ENCODE assay signal across 1 cellular context in the genomic region with DNA sequence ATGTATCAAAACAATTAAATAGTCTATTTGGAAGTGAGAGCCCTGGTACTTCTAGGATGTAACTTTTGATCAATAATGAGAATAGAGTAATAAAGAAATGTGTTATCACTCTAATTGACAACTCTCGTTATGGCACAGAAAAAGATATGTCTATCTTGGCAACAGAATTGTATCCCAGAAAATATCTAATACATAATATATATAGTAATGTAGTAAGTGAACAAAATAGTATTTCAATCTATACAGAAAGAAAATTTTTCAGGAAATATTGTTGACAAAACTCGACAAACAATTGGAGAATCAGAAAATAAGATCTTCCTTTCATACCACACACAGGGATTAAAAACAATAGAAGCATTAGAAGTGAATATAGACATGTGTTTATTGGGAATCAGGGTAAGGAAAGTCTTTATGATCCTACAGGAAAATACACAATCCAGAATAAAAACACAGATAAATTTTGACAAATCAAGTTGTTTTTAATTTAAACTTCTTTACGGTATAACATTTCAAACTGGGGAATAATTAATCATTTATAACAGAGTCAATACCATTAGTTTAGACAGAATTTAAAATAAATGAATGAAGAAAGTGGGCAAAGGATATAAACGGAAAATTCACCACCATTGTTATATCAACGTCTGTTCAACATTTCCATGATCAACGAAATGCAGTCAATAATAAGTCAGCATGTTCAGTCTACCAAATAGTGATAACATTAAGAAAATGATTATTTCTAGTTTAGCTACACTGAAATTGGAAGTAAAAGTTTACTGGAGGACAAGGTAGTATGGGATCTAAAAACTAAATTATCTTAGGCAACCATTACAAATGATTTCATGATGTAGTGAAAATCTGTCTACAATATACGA.
TF ChIP-seq lines count a peak whose summit lies in the region.

No MANE protein-coding gene starts in this region.

TF ChIP-seq in K562, 482 proteins besides CTCF, POLR2A, EP300 and RAD21 (continued from another document and continues in another):
- TF ChIP-seq ATF1 (CRISPR knock-in tag; IDR thresholded peaks at IDR 0.05) (no peak), ATF1 (tag; IDR thresholded peaks at IDR 0.05) (no peak), RBM39 (optimal IDR thresholded peaks at IDR 0.05; ENCODE audit: low read depth, low read length) (no peak), ZNF436 (CRISPR knock-in tag; IDR thresholded peaks at IDR 0.05) (peak; percentile 86), RB1 (IDR thresholded peaks at IDR 0.05; ENCODE audit: low read depth) (no peak), ZNF311 (CRISPR knock-in tag; IDR thresholded peaks at IDR 0.05) (0 out of 2 replicates have a peak, but pooled peaks have one; percentile 17), HNRNPL (IDR thresholded peaks at IDR 0.05; ENCODE audit: low read depth, low read length) (peak; percentile 62; the same call in 1 of the 2 replicates), RHOXF2B (CRISPR knock-in tag; conservative IDR thresholded peaks at IDR 0.05) (peak; percentile 81; the same call in 1 of the 2 replicates), RFX5 (IDR thresholded peaks at IDR 0.05; ENCODE audit: low read depth, low read length) (peak; percentile 44; the same call in 1 of the 2 replicates), E2F3 (CRISPR knock-in tag; IDR thresholded peaks at IDR 0.05) (no peak), CHD4 (IDR thresholded peaks at IDR 0.05; ENCODE audit: insufficient read depth, insufficient replicate concordance, low read depth, low read length, poor library complexity, severe bottlenecking) (no peak), MYC (IDR thresholded peaks at IDR 0.05; ENCODE audit: low read depth, low read length) (no peak), MYC (CRISPR knock-in tag; IDR thresholded peaks at IDR 0.05; ENCODE audit: borderline replicate concordance, low read depth) (no peak), KDM2B (CRISPR knock-in tag; IDR thresholded peaks at IDR 0.05) (no peak), SMARCC2 (IDR thresholded peaks at IDR 0.05; ENCODE audit: low read depth) (no peak), KLF6 (CRISPR knock-in tag; IDR thresholded peaks at IDR 0.05; ENCODE audit: borderline replicate concordance) (no peak), RBM14 (IDR thresholded peaks at IDR 0.05; ENCODE audit: borderline replicate concordance, insufficient read depth, low read depth, low read length) (no peak), CBX5 (IDR thresholded peaks at IDR 0.05; ENCODE audit: borderline replicate concordance, low read depth) (no peak), ZSCAN32 (CRISPR knock-in tag; IDR thresholded peaks at IDR 0.05) (no peak), PYGO2 (tag; IDR thresholded peaks at IDR 0.05) (peak; percentile 7; the same call in 1 of the 2 replicates), PHF8 (IDR thresholded peaks at IDR 0.05; ENCODE audit: borderline replicate concordance, low read length) (no peak), ZNF584 (CRISPR knock-in tag; IDR thresholded peaks at IDR 0.05; ENCODE audit: low read depth) (0 out of 2 replicates have a peak, but pooled peaks have one; percentile 56), XRCC4 (IDR thresholded peaks at IDR 0.05; ENCODE audit: extremely low read depth, insufficient read depth, insufficient read length) (no peak), HDAC3 (IDR thresholded peaks at IDR 0.05; ENCODE audit: borderline replicate concordance, partially characterized antibody) (no peak), NFIC (IDR thresholded peaks at IDR 0.05) (no peak), DMBX1 (CRISPR knock-in tag; IDR thresholded peaks at IDR 0.05; ENCODE audit: borderline replicate concordance) (peak; percentile 81; the same call in 1 of the 2 replicates), RAD51 (IDR thresholded peaks at IDR 0.05; ENCODE audit: borderline replicate concordance, low read depth) (no peak), ZNF140 (CRISPR knock-in tag; IDR thresholded peaks at IDR 0.05) (peak; percentile 71; the same call in 1 of the 2 replicates), ESRRB (CRISPR knock-in tag; IDR thresholded peaks at IDR 0.05; ENCODE audit: borderline replicate concordance) (0 out of 2 replicates have a peak, but pooled peaks have one; percentile 69), NFE2 (IDR thresholded peaks at IDR 0.05; ENCODE audit: low read depth) (no peak), MCM2 (IDR thresholded peaks at IDR 0.05; ENCODE audit: low read depth) (no peak)
- TF ChIP-seq, protein P1, sequence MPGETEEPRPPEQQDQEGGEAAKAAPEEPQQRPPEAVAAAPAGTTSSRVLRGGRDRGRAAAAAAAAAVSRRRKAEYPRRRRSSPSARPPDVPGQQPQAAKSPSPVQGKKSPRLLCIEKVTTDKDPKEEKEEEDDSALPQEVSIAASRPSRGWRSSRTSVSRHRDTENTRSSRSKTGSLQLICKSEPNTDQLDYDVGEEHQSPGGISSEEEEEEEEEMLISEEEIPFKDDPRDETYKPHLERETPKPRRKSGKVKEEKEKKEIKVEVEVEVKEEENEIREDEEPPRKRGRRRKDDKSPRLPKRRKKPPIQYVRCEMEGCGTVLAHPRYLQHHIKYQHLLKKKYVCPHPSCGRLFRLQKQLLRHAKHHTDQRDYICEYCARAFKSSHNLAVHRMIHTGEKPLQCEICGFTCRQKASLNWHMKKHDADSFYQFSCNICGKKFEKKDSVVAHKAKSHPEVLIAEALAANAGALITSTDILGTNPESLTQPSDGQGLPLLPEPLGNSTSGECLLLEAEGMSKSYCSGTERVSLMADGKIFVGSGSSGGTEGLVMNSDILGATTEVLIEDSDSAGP (CRISPR knock-in tag; IDR thresholded peaks at IDR 0.05): no peak
- TF ChIP-seq, protein P2, sequence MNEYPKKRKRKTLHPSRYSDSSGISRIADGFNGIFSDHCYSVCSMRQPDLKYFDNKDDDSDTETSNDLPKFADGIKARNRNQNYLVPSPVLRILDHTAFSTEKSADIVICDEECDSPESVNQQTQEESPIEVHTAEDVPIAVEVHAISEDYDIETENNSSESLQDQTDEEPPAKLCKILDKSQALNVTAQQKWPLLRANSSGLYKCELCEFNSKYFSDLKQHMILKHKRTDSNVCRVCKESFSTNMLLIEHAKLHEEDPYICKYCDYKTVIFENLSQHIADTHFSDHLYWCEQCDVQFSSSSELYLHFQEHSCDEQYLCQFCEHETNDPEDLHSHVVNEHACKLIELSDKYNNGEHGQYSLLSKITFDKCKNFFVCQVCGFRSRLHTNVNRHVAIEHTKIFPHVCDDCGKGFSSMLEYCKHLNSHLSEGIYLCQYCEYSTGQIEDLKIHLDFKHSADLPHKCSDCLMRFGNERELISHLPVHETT (CRISPR knock-in tag; conservative IDR thresholded peaks at IDR 0.05 in 1 of 2, IDR thresholded peaks at IDR 0.05 in 1 of 2): 0 out of 4 replicates have a peak, but pooled peaks of 1 of the 2 experiments have one; percentile 24
- TF ChIP-seq, protein P3, sequence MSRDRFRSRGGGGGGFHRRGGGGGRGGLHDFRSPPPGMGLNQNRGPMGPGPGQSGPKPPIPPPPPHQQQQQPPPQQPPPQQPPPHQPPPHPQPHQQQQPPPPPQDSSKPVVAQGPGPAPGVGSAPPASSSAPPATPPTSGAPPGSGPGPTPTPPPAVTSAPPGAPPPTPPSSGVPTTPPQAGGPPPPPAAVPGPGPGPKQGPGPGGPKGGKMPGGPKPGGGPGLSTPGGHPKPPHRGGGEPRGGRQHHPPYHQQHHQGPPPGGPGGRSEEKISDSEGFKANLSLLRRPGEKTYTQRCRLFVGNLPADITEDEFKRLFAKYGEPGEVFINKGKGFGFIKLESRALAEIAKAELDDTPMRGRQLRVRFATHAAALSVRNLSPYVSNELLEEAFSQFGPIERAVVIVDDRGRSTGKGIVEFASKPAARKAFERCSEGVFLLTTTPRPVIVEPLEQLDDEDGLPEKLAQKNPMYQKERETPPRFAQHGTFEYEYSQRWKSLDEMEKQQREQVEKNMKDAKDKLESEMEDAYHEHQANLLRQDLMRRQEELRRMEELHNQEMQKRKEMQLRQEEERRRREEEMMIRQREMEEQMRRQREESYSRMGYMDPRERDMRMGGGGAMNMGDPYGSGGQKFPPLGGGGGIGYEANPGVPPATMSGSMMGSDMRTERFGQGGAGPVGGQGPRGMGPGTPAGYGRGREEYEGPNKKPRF (IDR thresholded peaks at IDR 0.05; ENCODE audit: low read depth, low read length): peak; percentile 66
- TF ChIP-seq, protein P4, sequence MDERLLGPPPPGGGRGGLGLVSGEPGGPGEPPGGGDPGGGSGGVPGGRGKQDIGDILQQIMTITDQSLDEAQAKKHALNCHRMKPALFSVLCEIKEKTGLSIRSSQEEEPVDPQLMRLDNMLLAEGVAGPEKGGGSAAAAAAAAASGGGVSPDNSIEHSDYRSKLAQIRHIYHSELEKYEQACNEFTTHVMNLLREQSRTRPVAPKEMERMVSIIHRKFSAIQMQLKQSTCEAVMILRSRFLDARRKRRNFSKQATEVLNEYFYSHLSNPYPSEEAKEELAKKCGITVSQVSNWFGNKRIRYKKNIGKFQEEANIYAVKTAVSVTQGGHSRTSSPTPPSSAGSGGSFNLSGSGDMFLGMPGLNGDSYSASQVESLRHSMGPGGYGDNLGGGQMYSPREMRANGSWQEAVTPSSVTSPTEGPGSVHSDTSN (CRISPR knock-in tag; IDR thresholded peaks at IDR 0.05; ENCODE audit: low read depth): no peak
- TF ChIP-seq, protein P4 (tag; conservative IDR thresholded peaks at IDR 0.05; ENCODE audit: low read depth): no peak
- TF ChIP-seq, protein P5, sequence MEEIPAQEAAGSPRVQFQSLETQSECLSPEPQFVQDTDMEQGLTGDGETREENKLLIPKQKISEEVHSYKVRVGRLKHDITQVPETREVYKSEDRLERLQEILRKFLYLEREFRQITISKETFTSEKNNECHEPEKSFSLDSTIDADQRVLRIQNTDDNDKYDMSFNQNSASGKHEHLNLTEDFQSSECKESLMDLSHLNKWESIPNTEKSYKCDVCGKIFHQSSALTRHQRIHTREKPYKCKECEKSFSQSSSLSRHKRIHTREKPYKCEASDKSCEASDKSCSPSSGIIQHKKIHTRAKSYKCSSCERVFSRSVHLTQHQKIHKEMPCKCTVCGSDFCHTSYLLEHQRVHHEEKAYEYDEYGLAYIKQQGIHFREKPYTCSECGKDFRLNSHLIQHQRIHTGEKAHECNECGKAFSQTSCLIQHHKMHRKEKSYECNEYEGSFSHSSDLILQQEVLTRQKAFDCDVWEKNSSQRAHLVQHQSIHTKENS (CRISPR knock-in tag; IDR thresholded peaks at IDR 0.05): peak; percentile 85
- TF ChIP-seq, protein P6, sequence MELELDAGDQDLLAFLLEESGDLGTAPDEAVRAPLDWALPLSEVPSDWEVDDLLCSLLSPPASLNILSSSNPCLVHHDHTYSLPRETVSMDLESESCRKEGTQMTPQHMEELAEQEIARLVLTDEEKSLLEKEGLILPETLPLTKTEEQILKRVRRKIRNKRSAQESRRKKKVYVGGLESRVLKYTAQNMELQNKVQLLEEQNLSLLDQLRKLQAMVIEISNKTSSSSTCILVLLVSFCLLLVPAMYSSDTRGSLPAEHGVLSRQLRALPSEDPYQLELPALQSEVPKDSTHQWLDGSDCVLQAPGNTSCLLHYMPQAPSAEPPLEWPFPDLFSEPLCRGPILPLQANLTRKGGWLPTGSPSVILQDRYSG (tag; conservative IDR thresholded peaks at IDR 0.05; ENCODE audit: low read depth): no peak
- TF ChIP-seq, protein P7, sequence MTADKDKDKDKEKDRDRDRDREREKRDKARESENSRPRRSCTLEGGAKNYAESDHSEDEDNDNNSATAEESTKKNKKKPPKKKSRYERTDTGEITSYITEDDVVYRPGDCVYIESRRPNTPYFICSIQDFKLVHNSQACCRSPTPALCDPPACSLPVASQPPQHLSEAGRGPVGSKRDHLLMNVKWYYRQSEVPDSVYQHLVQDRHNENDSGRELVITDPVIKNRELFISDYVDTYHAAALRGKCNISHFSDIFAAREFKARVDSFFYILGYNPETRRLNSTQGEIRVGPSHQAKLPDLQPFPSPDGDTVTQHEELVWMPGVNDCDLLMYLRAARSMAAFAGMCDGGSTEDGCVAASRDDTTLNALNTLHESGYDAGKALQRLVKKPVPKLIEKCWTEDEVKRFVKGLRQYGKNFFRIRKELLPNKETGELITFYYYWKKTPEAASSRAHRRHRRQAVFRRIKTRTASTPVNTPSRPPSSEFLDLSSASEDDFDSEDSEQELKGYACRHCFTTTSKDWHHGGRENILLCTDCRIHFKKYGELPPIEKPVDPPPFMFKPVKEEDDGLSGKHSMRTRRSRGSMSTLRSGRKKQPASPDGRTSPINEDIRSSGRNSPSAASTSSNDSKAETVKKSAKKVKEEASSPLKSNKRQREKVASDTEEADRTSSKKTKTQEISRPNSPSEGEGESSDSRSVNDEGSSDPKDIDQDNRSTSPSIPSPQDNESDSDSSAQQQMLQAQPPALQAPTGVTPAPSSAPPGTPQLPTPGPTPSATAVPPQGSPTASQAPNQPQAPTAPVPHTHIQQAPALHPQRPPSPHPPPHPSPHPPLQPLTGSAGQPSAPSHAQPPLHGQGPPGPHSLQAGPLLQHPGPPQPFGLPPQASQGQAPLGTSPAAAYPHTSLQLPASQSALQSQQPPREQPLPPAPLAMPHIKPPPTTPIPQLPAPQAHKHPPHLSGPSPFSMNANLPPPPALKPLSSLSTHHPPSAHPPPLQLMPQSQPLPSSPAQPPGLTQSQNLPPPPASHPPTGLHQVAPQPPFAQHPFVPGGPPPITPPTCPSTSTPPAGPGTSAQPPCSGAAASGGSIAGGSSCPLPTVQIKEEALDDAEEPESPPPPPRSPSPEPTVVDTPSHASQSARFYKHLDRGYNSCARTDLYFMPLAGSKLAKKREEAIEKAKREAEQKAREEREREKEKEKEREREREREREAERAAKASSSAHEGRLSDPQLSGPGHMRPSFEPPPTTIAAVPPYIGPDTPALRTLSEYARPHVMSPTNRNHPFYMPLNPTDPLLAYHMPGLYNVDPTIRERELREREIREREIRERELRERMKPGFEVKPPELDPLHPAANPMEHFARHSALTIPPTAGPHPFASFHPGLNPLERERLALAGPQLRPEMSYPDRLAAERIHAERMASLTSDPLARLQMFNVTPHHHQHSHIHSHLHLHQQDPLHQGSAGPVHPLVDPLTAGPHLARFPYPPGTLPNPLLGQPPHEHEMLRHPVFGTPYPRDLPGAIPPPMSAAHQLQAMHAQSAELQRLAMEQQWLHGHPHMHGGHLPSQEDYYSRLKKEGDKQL (CRISPR knock-in tag; IDR thresholded peaks at IDR 0.05; ENCODE audit: borderline replicate concordance): no peak
- TF ChIP-seq, protein P8, sequence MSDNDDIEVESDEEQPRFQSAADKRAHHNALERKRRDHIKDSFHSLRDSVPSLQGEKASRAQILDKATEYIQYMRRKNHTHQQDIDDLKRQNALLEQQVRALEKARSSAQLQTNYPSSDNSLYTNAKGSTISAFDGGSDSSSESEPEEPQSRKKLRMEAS (CRISPR knock-in tag; IDR thresholded peaks at IDR 0.05): no peak
